Comparison of ENCODE assay signal across 12 cellular contexts in genomic region chr10:132532784-132533560, GRCh38. TPM values are rescaled to one million over a fixed set of nuclear protein-coding genes. Genes with fewer than 3 reads are reported as not detected.
A peak's percentile ranks its signal among the peaks of the same experiment; 100 is the strongest.
DNase-seq lines count a peak whose midpoint lies in the region; ATAC-seq and TF ChIP-seq lines count a peak whose summit lies in the region.
"Had no signal": no experiment of that assay in that cellular context is flagged by ENCODE, and none has a peak within 500 bp of the region (broad histone marks: within the 10 kb centered on the region; RNA-seq: fewer than 3 reads in every experiment).

No MANE protein-coding gene starts in this region.

- TF ChIP-seq CTCF in AG04450 (IDR thresholded peaks at IDR 0.05; ENCODE audit: low read depth, low read length), result no peak
- TF ChIP-seq CTCF in astrocyte of the cerebellum (IDR thresholded peaks at IDR 0.05; ENCODE audit: low read depth, low read length, missing control alignments), result no peak
- TF ChIP-seq CTCF in tibial nerve (IDR thresholded peaks at IDR 0.05), result no peak

- H3K27ac ChIP-seq in AG04450 (ENCODE audit: low read depth, low read length) (no peak overlapping the region), tibial nerve (no peak overlapping the region)
- H3K27ac ChIP-seq: BLaER1 had no signal

- H3K36me3 ChIP-seq in tibial nerve, result peaks cover 0 to 3% (median 0%) of the 10 kb centered on the region in 3 donors

- DNase-seq in AG04450 (ENCODE audit: low read depth, low spot score) (peak; percentile 54), HS-27A (ENCODE audit: low read depth) (peak; percentile 59), astrocyte of the cerebellum (ENCODE audit: low read depth) (peak; percentile 89), kidney glomerular epithelial cell (lab: John Stamatoyannopoulos, UW) (peak; percentile 100), tibial nerve (ENCODE audit: low spot score in 2 of 2) (no peak), medulla oblongata (ENCODE audit: extremely low spot score) (no peak), AML-193 (lab: John Stamatoyannopoulos, UW) (no peak)
- DNase-seq: stimulated activated CD4-positive, alpha-beta T cell treated with anti-CD3 and anti-CD28 coated beads, Interleukin-15, amount 100 ng/mL, for 24 hours; stimulated activated naive B cell treated with anti-CD40 and anti-IgM and Interleukin-4, amounts not matched to agents 10 μg/mL and 1 μg/mL and 100 μg/mL, for 72 hours had no signal

- in situ Hi-C loops in astrocyte of the cerebellum (cut with HindIII; ENCODE audit: low sequenced_read_pairs), result no loop called here

- H3K4me3 ChIP-seq in AG04450 (ENCODE audit: low read depth, low read length) (no peak overlapping the region), astrocyte of the cerebellum (ENCODE audit: low read depth, low read length) (no peak overlapping the region), tibial nerve (no peak overlapping the region)
- H3K4me3 ChIP-seq: BLaER1, GM12878 had no signal

- TF ChIP-seq EP300 in tibial nerve (IDR thresholded peaks at IDR 0.05), result no peak

- POLR2A ChIA-PET in AG04450 (lab: Yijun Ruan, JAX), result interaction anchor here (1.9 kb wide), 1 partner anchor 16 kb away, joined by 4 read pairs; no protein-coding TSS in a partner anchor

- H3K9me3 ChIP-seq in AG04450 (ENCODE audit: control insufficient read depth, insufficient read depth, low read length) (peaks cover 4% of the 10 kb centered on the region), tibial nerve (peaks cover 0 to 13% (median 0%) of the 10 kb centered on the region in 4 donors)

- H3K27me3 ChIP-seq in AG04450 (ENCODE audit: control insufficient read depth, insufficient read depth, low read length) (no peaks in the 10 kb centered on the region), tibial nerve (no peaks in the 10 kb centered on the region)
- H3K27me3 ChIP-seq: BLaER1 had no signal

- no peak for ATAC-seq in GM21381 (IDR thresholded peaks at IDR 0.05; ENCODE audit: unreplicated experiment)
- ATAC-seq: GM12878; stimulated activated naive B cell treated with anti-CD40 and anti-IgM and Interleukin-4, amounts not matched to agents 10 μg/mL and 1 μg/mL and 100 μg/mL, for 72 hours had no signal

- WGBS in tibial nerve, 2 donors, result 89 to 90% methylated on average over 14 of the region's 14 CpGs

- H3K4me1 ChIP-seq in tibial nerve, result peaks cover 0 to 29% (median 9%) of the 10 kb centered on the region in 4 donors

- CTCF ChIA-PET in AG04450 (lab: Charles Lee), result no interaction called here

- no peak for TF ChIP-seq POLR2A in tibial nerve (IDR thresholded peaks at IDR 0.05)

RNA-seq across cellular contexts. Expression of gene INPP5A, which starts 4.6 kb away (rescaled TPM):
- polyA plus RNA-seq in AG04450 (2011; rRNA removed), result 20.2 and 22.5 TPM in 2 replicates
- 19.8 and 25.7 TPM in 2 replicates for polyA minus RNA-seq in AG04450 (2011; rRNA and poly(A)+ RNA removed)
- total RNA-seq in tibial nerve, result 100 to 1,000 TPM in 1 of 4 donors, 10 to 100 TPM in 3; 73.8 to 101 (median 86.2) TPM

Comparison
In these comparisons a context has a peak if more than half of its experiments do, and no peak if none do; other contexts are left out.
1. DNase-seq: peak in AG04450 (single experiment), HS-27A (single experiment), astrocyte of the cerebellum (single experiment) and kidney glomerular epithelial cell (single experiment); none in tibial nerve (0 of 2), medulla oblongata (single experiment) and AML-193 (0 of 2).